In genomic region chr12:459430-460258, GRCh38 we compare ENCODE assay signal across 8 cellular contexts. TPM values are rescaled to one million over a fixed set of nuclear protein-coding genes. Genes with fewer than 3 reads are reported as not detected.
DNase-seq lines count a peak whose midpoint lies in the region; ATAC-seq and TF ChIP-seq lines count a peak whose summit lies in the region.

B4GALNT3 (plus strand) TSS chr12:459939; CDS start chr12:460377, 438 bp downstream.

- no peak for TF ChIP-seq POLR2A in lower leg skin (IDR thresholded peaks at IDR 0.05)

- no peak for TF ChIP-seq CTCF in lower leg skin (IDR thresholded peaks at IDR 0.05)

- H3K4me3 ChIP-seq in lower leg skin (ENCODE audit: low read depth, poor library complexity, severe bottlenecking): peak within 1 kb of the TSS; percentile 31

- intact Hi-C loops in lower leg skin (cut with DNase I; ENCODE audit: low total_unique reads): no loop called here

- ATAC-seq in HG03025 (IDR thresholded peaks at IDR 0.05; ENCODE audit: low FRiP score, unreplicated experiment) (no peak), GM21723 (IDR thresholded peaks at IDR 0.05; ENCODE audit: unreplicated experiment) (no peak)

- 4 to 9% methylated on average over 23 to 57 of the region's 82 CpGs for WGBS in lower leg skin, 2 donors

- DNase-seq in DMS79 (lab: John Stamatoyannopoulos, UW) (peak; percentile 38), NAMALWA (ENCODE audit: low spot score) (peak; percentile 21), dermis blood vessel endothelial cell (peak; percentile 27), lower leg skin (ENCODE audit: low spot score in 2 of 2) (no peak)
- DNase-seq in activated CD4-positive, CD25-positive, alpha-beta regulatory T cell treated with anti-CD3 and anti-CD28 coated beads, Interleukin-2, amount 50 U/mL, for 72 hours: peak; percentile 40
- DNase-seq in stimulated activated CD8-positive, alpha-beta memory T cell treated with anti-CD3 and anti-CD28 coated beads, Interleukin-4, amount 100 ng/mL, for 48 hours: peak; percentile 46

RNA-seq across cellular contexts. Expression of gene B4GALNT3, which starts in this region (rescaled TPM):
- 0.05 TPM in 1 of 2 replicates, not detected in the other for total RNA-seq in dermis blood vessel endothelial cell
- 10 to 100 TPM; 35.8 to 65.4 (median 47.6) TPM for total RNA-seq in lower leg skin

Comparison
In these comparisons a context has a peak if more than half of its experiments do, and no peak if none do; other contexts are left out.
1. RNA of gene B4GALNT3 (total RNA-seq): 35.8 to 65.4 TPM in lower leg skin; 0.05 TPM in dermis blood vessel endothelial cell; every median in the first group is over 10 times any median in the second.
2. Peak in DNase-seq in dermis blood vessel endothelial cell; RNA of the gene not detected or under 1 TPM.
3. DNase-seq: peak in DMS79 (single experiment), NAMALWA (single experiment), activated CD4-positive, CD25-positive, alpha-beta regulatory T cell treated with anti-CD3 and anti-CD28 coated beads, Interleukin-2, amount 50 U/mL, for 72 hours (single experiment) and stimulated activated CD8-positive, alpha-beta memory T cell treated with anti-CD3 and anti-CD28 coated beads, Interleukin-4, amount 100 ng/mL, for 48 hours (single experiment); none in lower leg skin (0 of 2).